8 cellular contexts compared by ENCODE assay signal in the genomic region with DNA sequence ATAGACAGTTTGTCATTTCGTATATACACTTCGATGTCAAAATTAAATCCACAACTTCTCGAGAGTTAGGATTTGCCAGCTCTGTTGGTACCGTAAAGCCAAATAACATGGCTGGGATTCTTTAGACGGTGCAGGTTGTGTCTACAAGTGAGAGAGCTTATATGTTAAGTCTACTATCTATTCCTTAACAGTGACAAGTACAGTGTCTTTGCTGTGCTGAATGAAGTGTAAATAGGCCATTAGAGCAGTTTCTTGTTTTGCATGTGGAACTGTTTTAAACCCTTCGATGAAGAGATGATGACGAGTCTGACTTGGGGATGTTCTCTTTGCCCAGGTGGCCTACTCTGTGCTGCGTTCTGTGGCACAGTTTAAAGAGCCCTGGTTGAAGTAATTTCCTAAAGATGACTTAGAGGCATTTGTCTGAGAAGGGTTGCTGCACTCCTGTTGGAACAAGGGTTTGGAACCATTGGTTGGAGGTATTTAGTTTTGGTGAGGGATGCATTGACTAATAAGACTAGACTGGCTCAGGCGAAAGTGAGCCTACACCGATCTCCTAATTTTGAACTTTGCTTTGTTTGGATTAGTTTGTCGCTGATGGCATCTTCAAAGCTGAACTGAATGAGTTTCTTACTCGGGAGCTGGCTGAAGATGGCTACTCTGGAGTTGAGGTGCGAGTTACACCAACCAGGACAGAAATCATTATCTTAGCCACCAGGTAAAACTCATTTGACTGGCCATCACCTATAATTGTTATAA. TPM values are rescaled to one million over a fixed set of nuclear protein-coding genes. Genes with fewer than 3 reads are reported as not detected.
A peak's percentile ranks its signal among the peaks of the same experiment; 100 is the strongest.
DNase-seq lines count a peak whose midpoint lies in the region; ATAC-seq, FAIRE-seq and TF ChIP-seq lines count a peak whose summit lies in the region.

No MANE protein-coding gene starts in this region.

- no peak for TF ChIP-seq RAD21 in H1 (IDR thresholded peaks at IDR 0.05 in 1 of 2, conservative IDR thresholded peaks at IDR 0.05 in 1 of 2; ENCODE audit: low read depth in 2 of 2, low read length in 2 of 2)

- H3K27ac ChIP-seq in H9 (ENCODE audit: insufficient read length, low read depth, low read length) (peak overlapping the region; percentile 40), RWPE1 (peak overlapping the region; percentile 93), H1 (ENCODE audit: low read depth, low read length) (peak overlapping the region; percentile 97), muscle layer of colon (ENCODE audit: low read depth, low read length) (peak overlapping the region; percentile 69)

- H3K18ac ChIP-seq in H9 (ENCODE audit: insufficient read length, low read depth, low read length) (no peak overlapping the region), H1 (ENCODE audit: extremely low read depth, low read length) (no peak overlapping the region; the same call in 1 of the 2 replicates)

- no peak for FAIRE-seq in H1 (lab: Jason Lieb, UNC)

- H3K4me1 Mint-ChIP-seq in H9: peaks cover 22 to 35% of the 10 kb centered on the region in 2 experiments

- DNase-seq in H9 (no peak), RWPE1 (ENCODE audit: low spot score) (no peak), H1 (ENCODE audit: low read depth in 1 of 2, low spot score in 2 of 2) (no peak), EL (no peak), NOMO-1 treated with dmso at 0.1 percent for 144 hours (lab: John Stamatoyannopoulos, UW; ENCODE audit: unreplicated experiment) (no peak)
- DNase-seq in stimulated activated CD8-positive, alpha-beta memory T cell treated with anti-CD3 and anti-CD28 coated beads, Interleukin-4, amount 100 ng/mL, for 48 hours: no peak

- H3K79me2 ChIP-seq in H9 (ENCODE audit: insufficient read depth, low read length): peaks cover 34% of the 10 kb centered on the region
- peaks cover 29 to 58% of the 10 kb centered on the region in 2 experiments for H3K79me2 ChIP-seq in H1 (ENCODE audit: control insufficient read depth in 1 of 2, insufficient read depth in 2 of 2, low read length in 2 of 2)

- H3K23ac ChIP-seq in H9 (ENCODE audit: insufficient read length, low read depth, low read length) (no peak overlapping the region), H1 (ENCODE audit: insufficient read length) (no peak overlapping the region)

- H2BK12ac ChIP-seq in H9 (ENCODE audit: insufficient read length, low read depth, low read length) (no peak overlapping the region), H1 (ENCODE audit: low read depth, low read length) (no peak overlapping the region; the same call in 1 of the 2 replicates)

- H2AK5ac ChIP-seq in H9 (ENCODE audit: insufficient read length, low read length) (no peak overlapping the region), H1 (ENCODE audit: low read depth, low read length) (no peak overlapping the region)

- no peak overlapping the region for H3K4ac ChIP-seq in H9 (ENCODE audit: low read depth, low read length)
- peak overlapping the region; percentile 69 for H3K4ac ChIP-seq in H1 (replicated peaks; ENCODE audit: insufficient read length, low read depth, low read length)

- peak overlapping the region; percentile 97 to 99 for H3K4me3 Mint-ChIP-seq in H9

- H3K9ac ChIP-seq in H9 (ENCODE audit: extremely low read depth, insufficient read length, low read length) (peak overlapping the region; percentile 99), H1 (replicated peaks in 1 of 4; ENCODE audit: extremely low read depth in 1 of 4, low read depth in 3 of 4, low read length in 3 of 4) (peak overlapping the region; percentile 82 to 100 (median 98)), muscle layer of colon (ENCODE audit: low read length) (peak overlapping the region; percentile 79)

- peak overlapping the region; percentile 99 to 100 (median 99); a peak in 6 of 7 replicates for H3K27ac Mint-ChIP-seq in H9

- H3K14ac ChIP-seq in H9 (ENCODE audit: insufficient read depth, low read length): peak overlapping the region; percentile 93; the same call in 1 of the 2 replicates
- H3K14ac ChIP-seq in H1 (ENCODE audit: insufficient read length): no peak overlapping the region

- no peak overlapping the region for H3T11ph ChIP-seq in H9 (ENCODE audit: low read length)

- no peaks in the 10 kb centered on the region for H3K27me3 ChIP-seq in H9 (ENCODE audit: insufficient read depth, low read length)
- H3K27me3 ChIP-seq in H1 (replicated peaks in 1 of 4; ENCODE audit: control insufficient read depth in 3 of 4, extremely low read depth in 1 of 4, insufficient read depth in 3 of 4, low read length in 3 of 4): no peaks in the 10 kb centered on the region
- no peaks in the 10 kb centered on the region for H3K27me3 ChIP-seq in muscle layer of colon (ENCODE audit: control insufficient read depth in 1 of 2, insufficient read depth in 2 of 2, low read length in 2 of 2)

- peak overlapping the region; percentile 86 to 100 (median 99) for H3K4me3 ChIP-seq in H1 (ENCODE audit: extremely low read depth in 1 of 4, insufficient read depth in 2 of 4, low read depth in 3 of 4, low read length in 4 of 4)
- peak overlapping the region; percentile 56 to 87 for H3K4me3 ChIP-seq in muscle layer of colon (ENCODE audit: low read depth in 1 of 2, low read length in 2 of 2)

- H2BK20ac ChIP-seq in H9 (ENCODE audit: low read depth, low read length, poor library complexity, severe bottlenecking): no peak overlapping the region
- H2BK20ac ChIP-seq in H1 (ENCODE audit: low read length): no peak overlapping the region

- H4K8ac ChIP-seq in H9 (replicated peaks; ENCODE audit: insufficient read length, low read depth, low read length) (no peak overlapping the region), H1 (ENCODE audit: extremely low read depth, insufficient read depth, low read length) (no peak overlapping the region)

- H4K20me1 ChIP-seq in H9 (ENCODE audit: control insufficient read depth, insufficient read depth, insufficient read length): peaks cover 3% of the 10 kb centered on the region
- peaks cover 32 to 40% of the 10 kb centered on the region in 2 experiments for H4K20me1 ChIP-seq in H1 (replicated peaks in 1 of 2; ENCODE audit: control insufficient read depth in 1 of 2, insufficient read depth in 2 of 2, low read length in 2 of 2)

- no peak overlapping the region for H2BK5ac ChIP-seq in H9 (ENCODE audit: insufficient read length, low read length)
- peak overlapping the region; percentile 90 for H2BK5ac ChIP-seq in H1 (ENCODE audit: low read depth, low read length)

- no peaks in the 10 kb centered on the region; the same call in 1 of the 2 replicates for H3K27me3 Mint-ChIP-seq in H9 (ENCODE audit: low read depth)

- TF ChIP-seq POLR2A in H1 (IDR thresholded peaks at IDR 0.05; ENCODE audit: control extremely low read depth in 1 of 2, low read depth in 2 of 2, low read length in 2 of 2): peak in 1 of 2 experiments; percentile 47; a peak in 2 of 3 replicates

- H4K91ac ChIP-seq in H9 (ENCODE audit: insufficient read length, low read depth, low read length) (no peak overlapping the region), H1 (replicated peaks; ENCODE audit: insufficient read length, low read length) (no peak overlapping the region)

- no CpG with 5 or more reads among the region's 13 CpGs for WGBS in H9 (ENCODE audit: extremely low coverage, insufficient read length, low lambda C conversion rate)
- 3% methylated on average over 13 of the region's 13 CpGs; no CpG with 5 or more reads in 1 of the 2 experiments for WGBS in H1 (ENCODE audit: extremely low coverage in 1 of 2, insufficient coverage in 1 of 2, insufficient read length in 1 of 2, insufficient replicate concordance in 2 of 2, low coverage in 1 of 2, low lambda C conversion rate in 2 of 2, missing lambda C conversion rate in 1 of 2), 2 experiments

- H3K4me2 ChIP-seq in H9 (ENCODE audit: insufficient read depth, insufficient read length, low read length): peak overlapping the region; percentile 75
- H3K4me2 ChIP-seq in H1 (ENCODE audit: insufficient read depth in 1 of 2, low read depth in 2 of 2, low read length in 2 of 2): peak overlapping the region; percentile 82 to 93

- H3K56ac ChIP-seq in H9 (ENCODE audit: insufficient read length, low read depth, low read length) (peak overlapping the region; percentile 75), H1 (replicated peaks; ENCODE audit: insufficient read length, low read depth, low read length) (no peak overlapping the region)

- H2BK15ac ChIP-seq in H9 (ENCODE audit: low read depth, low read length) (no peak overlapping the region), H1 (ENCODE audit: low read length) (no peak overlapping the region)

- no peak overlapping the region for H4K5ac ChIP-seq in H9 (ENCODE audit: insufficient read length, low read depth, low read length)
- no peak overlapping the region for H4K5ac ChIP-seq in H1 (ENCODE audit: insufficient read length, low read depth, low read length)

- no peak for ATAC-seq in GM19463 (IDR thresholded peaks at IDR 0.05; ENCODE audit: unreplicated experiment)

- peaks cover 58 to 60% (median 59%) of the 10 kb centered on the region in 3 experiments for H3K36me3 Mint-ChIP-seq in H9 (ENCODE audit: insufficient read depth in 1 of 3, low read depth in 3 of 3)

- H3K79me1 ChIP-seq in H9 (ENCODE audit: insufficient read depth, low read depth, low read length, poor library complexity, severe bottlenecking): peaks cover 11% of the 10 kb centered on the region
- H3K79me1 ChIP-seq in H1 (ENCODE audit: low read depth, low read length): peaks cover 8% of the 10 kb centered on the region; the same call in 1 of the 2 replicates

- H3K9me3 ChIP-seq in H9 (ENCODE audit: control insufficient read depth, low read depth, low read length) (no peaks in the 10 kb centered on the region), H1 (ENCODE audit: insufficient read depth in 2 of 2, low read depth in 1 of 2, low read length in 1 of 2) (no peaks in the 10 kb centered on the region), muscle layer of colon (ENCODE audit: low read length) (no peaks in the 10 kb centered on the region)

- POLR2A ChIA-PET in RWPE1 (lab: Yijun Ruan, JAX; ENCODE audit: low non-redundant PET): no interaction called here
- POLR2A ChIA-PET in H1 (lab: Charles Lee; ENCODE audit: partially characterized antibody): interaction anchor here (0.5 to 16.7 kb wide), 55 partner anchors 8 to 1660 kb away, joined by 3 to 570 read pairs (median 5); partner anchors contain the start of genes GDPD5, KLHL35 and SERPINH1

- CTCF ChIA-PET in RWPE1 (lab: Yijun Ruan, JAX): interaction anchor here (0.6 kb wide), 1 partner anchor 14 kb away, joined by 3 read pairs; no protein-coding TSS in a partner anchor
- CTCF ChIA-PET in H1 (lab: Charles Lee; ENCODE audit: partially characterized antibody): interaction anchor here (0.6 to 4.5 kb wide), 15 partner anchors 9 to 177 kb away, joined by 3 to 20 read pairs (median 4); no protein-coding TSS in a partner anchor

- H3K4me1 ChIP-seq in H9 (ENCODE audit: insufficient read depth, low read length) (no peaks in the 10 kb centered on the region; the same call in 1 of the 2 replicates), H1 (replicated peaks in 1 of 4; ENCODE audit: control insufficient read depth in 3 of 4, insufficient read depth in 4 of 4, low read length in 3 of 4) (peaks cover 0 to 9% (median 4%) of the 10 kb centered on the region in 4 experiments; a peak in 6 of 7 replicates), muscle layer of colon (ENCODE audit: insufficient read depth, low read length) (peaks cover 24% of the 10 kb centered on the region)

- no peak for TF ChIP-seq EP300 in H1 (IDR thresholded peaks at IDR 0.05; ENCODE audit: borderline replicate concordance in 1 of 2, low read depth in 2 of 2, low read length in 2 of 2)

- TF ChIP-seq CTCF in H9 (conservative IDR thresholded peaks at IDR 0.05) (no peak), RWPE1 (conservative IDR thresholded peaks at IDR 0.05; ENCODE audit: low read depth) (no peak), H1 (IDR thresholded peaks at IDR 0.05; ENCODE audit: control extremely low read depth in 1 of 3, insufficient read depth in 1 of 3, low read depth in 1 of 3, low read length in 3 of 3) (no peak)

- H3K23me2 ChIP-seq in H9 (ENCODE audit: insufficient read length, low read depth, low read length, poor library complexity, severe bottlenecking) (peaks cover 9% of the 10 kb centered on the region), H1 (ENCODE audit: low read depth, low read length) (peaks cover 7% of the 10 kb centered on the region)

- H2BK120ac ChIP-seq in H9 (ENCODE audit: low read depth, low read length, poor library complexity, severe bottlenecking) (no peak overlapping the region), H1 (replicated peaks; ENCODE audit: low read depth, low read length) (no peak overlapping the region)

- peaks cover 4 to 6% of the 10 kb centered on the region in 2 experiments; a peak in 3 of 5 replicates for H3K9me3 Mint-ChIP-seq in H9

- peaks cover 37 to 52% (median 46%) of the 10 kb centered on the region in 4 experiments for H3K36me3 ChIP-seq in H1 (ENCODE audit: control insufficient read depth in 2 of 4, insufficient read depth in 4 of 4, low read length in 3 of 4)
- H3K36me3 ChIP-seq in muscle layer of colon (ENCODE audit: insufficient read depth, low read length): peaks cover 42% of the 10 kb centered on the region

- H2AFZ ChIP-seq in H9 (ENCODE audit: low read length): no peak overlapping the region
- no peak overlapping the region for H2AFZ ChIP-seq in H1 (ENCODE audit: low read length)

RNA-seq across cellular contexts. Expression of gene RPS3, which starts 1.0 kb away (rescaled TPM):
- total RNA-seq in H9 (2021): 3,765 and 3,814 TPM in 2 replicates
- 3,813 and 3,882 TPM in 2 replicates for total RNA-seq in H1 (2021; fragmentation: NEBNext Ultra II Directional; extraction: Animal tissue kit (Norgen Biotek cat#: 25700))
- 4,194 and 5,088 TPM in 2 replicates for polyA plus RNA-seq in H1 (2011; rRNA removed)
- polyA plus RNA-seq in H1 (2011; cell fraction: cytosol; rRNA removed): 5,780 TPM
- 3,386 TPM for polyA plus RNA-seq in H1 (2011; cell fraction: nucleus; rRNA removed)
- polyA plus RNA-seq in H1 (2012, experiment 1 of 2): 4,233 to 5,711 TPM (median 5,025 TPM) in 4 replicates
- polyA plus RNA-seq in H1 (2012, experiment 2 of 2): 24,266 TPM
- polyA plus RNA-seq in H1 (2013, experiment 1 of 2): 5,747 TPM
- 5,667 TPM for polyA plus RNA-seq in H1 (2013, experiment 2 of 2)
- 985 and 1,133 TPM in 2 replicates for polyA minus RNA-seq in H1 (2011; rRNA and poly(A)+ RNA removed)
- 694 TPM for polyA minus RNA-seq in H1 (2011; cell fraction: cytosol; rRNA and poly(A)+ RNA removed)
- 657 TPM for polyA minus RNA-seq in H1 (2011; cell fraction: nucleus; rRNA and poly(A)+ RNA removed)

RNA-seq across cellular contexts. Expression of gene KLHL35, which starts 32.7 kb away (rescaled TPM):
- 0.72 and 0.83 TPM in 2 replicates for total RNA-seq in H9 (2021)
- 0.35 and 0.40 TPM in 2 replicates for total RNA-seq in H1 (2021; fragmentation: NEBNext Ultra II Directional; extraction: Animal tissue kit (Norgen Biotek cat#: 25700))
- 0.41 and 0.64 TPM in 2 replicates for polyA plus RNA-seq in H1 (2011; rRNA removed)
- polyA plus RNA-seq in H1 (2011; cell fraction: cytosol; rRNA removed): 0.50 TPM
- 0.40 TPM for polyA plus RNA-seq in H1 (2011; cell fraction: nucleus; rRNA removed)
- polyA plus RNA-seq in H1 (2012, experiment 1 of 2): 0.24 to 0.70 TPM (median 0.66 TPM) in 3 of 4 replicates, not detected in the other
- 0.24 TPM for polyA plus RNA-seq in H1 (2012, experiment 2 of 2)
- polyA plus RNA-seq in H1 (2013, experiment 1 of 2): 0.32 TPM
- polyA plus RNA-seq in H1 (2013, experiment 2 of 2): 0.31 TPM
- polyA minus RNA-seq in H1 (2011; rRNA and poly(A)+ RNA removed): 0.10 TPM in 1 of 2 replicates, not detected in the other
- 1.0 TPM for polyA minus RNA-seq in H1 (2011; cell fraction: cytosol; rRNA and poly(A)+ RNA removed)
- polyA minus RNA-seq in H1 (2011; cell fraction: nucleus; rRNA and poly(A)+ RNA removed): not detected

RNA-seq across cellular contexts. Expression of gene ARRB1, which starts 48.8 kb away (rescaled TPM):
- total RNA-seq in H9 (2021): 20.6 and 22.1 TPM in 2 replicates
- total RNA-seq in H1 (2021; fragmentation: NEBNext Ultra II Directional; extraction: Animal tissue kit (Norgen Biotek cat#: 25700)): 24.1 and 31.8 TPM in 2 replicates
- 9.4 and 12.4 TPM in 2 replicates for polyA plus RNA-seq in H1 (2011; rRNA removed)
- polyA plus RNA-seq in H1 (2011; cell fraction: cytosol; rRNA removed): 14.0 TPM
- polyA plus RNA-seq in H1 (2011; cell fraction: nucleus; rRNA removed): 16.7 TPM
- polyA plus RNA-seq in H1 (2012, experiment 1 of 2): 8.9 to 11.1 TPM (median 10.3 TPM) in 4 replicates
- polyA plus RNA-seq in H1 (2012, experiment 2 of 2): 7.6 TPM
- polyA plus RNA-seq in H1 (2013, experiment 1 of 2): 26.6 TPM
- 27.4 TPM for polyA plus RNA-seq in H1 (2013, experiment 2 of 2)
- 37.7 and 39.1 TPM in 2 replicates for polyA minus RNA-seq in H1 (2011; rRNA and poly(A)+ RNA removed)
- 16.1 TPM for polyA minus RNA-seq in H1 (2011; cell fraction: cytosol; rRNA and poly(A)+ RNA removed)
- 27.9 TPM for polyA minus RNA-seq in H1 (2011; cell fraction: nucleus; rRNA and poly(A)+ RNA removed)

Comparison
In these comparisons a context has a peak if more than half of its experiments do, and no peak if none do; other contexts are left out.
1. H3K27ac ChIP-seq: peak in every context shown above with its lines; median percentile 97 in H1; 93 in RWPE1; 69 in muscle layer of colon; 40 in H9.